In the genomic region with DNA sequence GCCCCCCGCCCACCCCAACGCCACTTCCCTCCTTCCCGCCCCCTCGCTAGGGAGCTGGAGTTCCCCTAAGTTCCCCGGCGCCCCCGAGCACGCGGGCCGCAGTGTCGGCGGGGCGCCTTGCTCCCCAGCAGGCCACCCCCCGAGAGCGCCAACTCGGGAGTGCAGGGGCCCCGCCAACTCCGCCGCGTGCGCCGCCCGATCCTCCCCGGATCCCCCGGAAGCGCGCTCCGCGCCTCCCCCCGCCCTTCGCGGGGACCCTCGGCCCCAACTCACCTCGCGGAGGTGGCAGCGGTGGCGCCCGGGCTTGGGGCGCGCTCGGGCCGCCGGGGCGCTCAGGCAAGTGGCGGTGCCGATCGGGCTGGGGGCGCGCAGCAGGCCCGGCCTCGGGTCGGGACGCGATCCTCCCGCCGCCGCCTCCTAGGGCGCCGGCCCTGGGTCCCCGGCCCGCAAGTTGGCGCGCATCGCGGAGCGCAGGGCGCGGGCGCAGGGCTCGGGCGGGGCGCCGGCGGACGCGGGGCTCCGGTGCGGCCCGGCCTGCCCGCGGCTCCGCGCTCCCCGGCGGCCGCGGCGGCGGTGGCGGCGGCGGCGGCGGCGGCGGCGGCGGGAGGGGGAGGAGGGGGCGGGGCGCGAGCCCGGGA, we compare ENCODE assay signal across 1 cellular context.
A peak's percentile ranks its signal among the peaks of the same experiment; 100 is the strongest.
TF ChIP-seq lines count a peak whose summit lies in the region.

Gene NCOR2 (minus strand): TSS at position 578 of the 638 bp plus-strand sequence. CDS start 72,361 bp downstream, outside the sequence.

TF ChIP-seq in K562, 482 proteins besides CTCF, POLR2A, EP300 and RAD21 (continued from another document and continues in another):
- TF ChIP-seq ZHX1 (conservative IDR thresholded peaks at IDR 0.05; ENCODE audit: low read length): no peak
- 0 out of 2 replicates have a peak, but pooled peaks have one; percentile 32 for TF ChIP-seq GATAD2B (IDR thresholded peaks at IDR 0.05; ENCODE audit: borderline replicate concordance)
- TF ChIP-seq ZNF282 (CRISPR knock-in tag; IDR thresholded peaks at IDR 0.05): no peak
- no peak for TF ChIP-seq CCNT2 (IDR thresholded peaks at IDR 0.05; ENCODE audit: borderline replicate concordance, extremely low read depth, insufficient read length, low read depth, low read length)
- no peak for TF ChIP-seq STAG1 (CRISPR knock-in tag; IDR thresholded peaks at IDR 0.05; ENCODE audit: borderline replicate concordance)
- TF ChIP-seq PCBP2 (IDR thresholded peaks at IDR 0.05; ENCODE audit: low read depth, low read length, poor library complexity, severe bottlenecking): no peak
- no peak for TF ChIP-seq TFE3 (CRISPR knock-in tag; IDR thresholded peaks at IDR 0.05)
- TF ChIP-seq C11orf30 (IDR thresholded peaks at IDR 0.05; ENCODE audit: low read depth): no peak
- no peak for TF ChIP-seq MCM2 (IDR thresholded peaks at IDR 0.05; ENCODE audit: low read depth)
- TF ChIP-seq, protein P1, sequence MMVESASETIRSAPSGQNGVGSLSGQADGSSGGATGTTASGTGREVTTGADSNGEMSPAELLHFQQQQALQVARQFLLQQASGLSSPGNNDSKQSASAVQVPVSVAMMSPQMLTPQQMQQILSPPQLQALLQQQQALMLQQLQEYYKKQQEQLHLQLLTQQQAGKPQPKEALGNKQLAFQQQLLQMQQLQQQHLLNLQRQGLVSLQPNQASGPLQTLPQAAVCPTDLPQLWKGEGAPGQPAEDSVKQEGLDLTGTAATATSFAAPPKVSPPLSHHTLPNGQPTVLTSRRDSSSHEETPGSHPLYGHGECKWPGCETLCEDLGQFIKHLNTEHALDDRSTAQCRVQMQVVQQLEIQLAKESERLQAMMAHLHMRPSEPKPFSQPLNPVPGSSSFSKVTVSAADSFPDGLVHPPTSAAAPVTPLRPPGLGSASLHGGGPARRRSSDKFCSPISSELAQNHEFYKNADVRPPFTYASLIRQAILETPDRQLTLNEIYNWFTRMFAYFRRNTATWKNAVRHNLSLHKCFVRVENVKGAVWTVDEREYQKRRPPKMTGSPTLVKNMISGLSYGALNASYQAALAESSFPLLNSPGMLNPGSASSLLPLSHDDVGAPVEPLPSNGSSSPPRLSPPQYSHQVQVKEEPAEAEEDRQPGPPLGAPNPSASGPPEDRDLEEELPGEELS (CRISPR knock-in tag; IDR thresholded peaks at IDR 0.05; ENCODE audit: borderline replicate concordance): no peak
- no peak for TF ChIP-seq COPS2 (conservative IDR thresholded peaks at IDR 0.05)
- TF ChIP-seq ZNF146 (CRISPR knock-in tag; IDR thresholded peaks at IDR 0.05; ENCODE audit: unreplicated experiment): no peak
- TF ChIP-seq CTBP1 (IDR thresholded peaks at IDR 0.05; ENCODE audit: borderline replicate concordance): no peak
- TF ChIP-seq ZC3H4 (CRISPR knock-in tag; IDR thresholded peaks at IDR 0.05; ENCODE audit: borderline replicate concordance): no peak
- TF ChIP-seq MTA2 (IDR thresholded peaks at IDR 0.05; ENCODE audit: low read depth): no peak
- no peak for TF ChIP-seq TBL1XR1 (IDR thresholded peaks at IDR 0.05; ENCODE audit: low read length in 2 of 2)
- TF ChIP-seq RHOXF2B (CRISPR knock-in tag; conservative IDR thresholded peaks at IDR 0.05): no peak
- TF ChIP-seq MLLT1 (IDR thresholded peaks at IDR 0.05): no peak
- TF ChIP-seq SMARCA4 (IDR thresholded peaks at IDR 0.05): no peak
- TF ChIP-seq ZZZ3 (IDR thresholded peaks at IDR 0.05): no peak
- TF ChIP-seq ZC3H11A (IDR thresholded peaks at IDR 0.05; ENCODE audit: low read depth, low read length): no peak
- no peak for TF ChIP-seq SAFB (IDR thresholded peaks at IDR 0.05; ENCODE audit: borderline replicate concordance, low read depth, low read length)
- TF ChIP-seq ZNF24 (IDR thresholded peaks at IDR 0.05): no peak
- TF ChIP-seq GTF2E2 (tag; IDR thresholded peaks at IDR 0.05): no peak
- TF ChIP-seq NFE2 (IDR thresholded peaks at IDR 0.05; ENCODE audit: low read depth): no peak
- TF ChIP-seq EZH2 (IDR thresholded peaks at IDR 0.05; ENCODE audit: borderline replicate concordance, low read depth, low read length): no peak
- TF ChIP-seq ETV5 (CRISPR knock-in tag; IDR thresholded peaks at IDR 0.05; ENCODE audit: low read depth): no peak
- TF ChIP-seq GTF2A2 (tag; IDR thresholded peaks at IDR 0.05): no peak
- TF ChIP-seq ZNF124 (CRISPR knock-in tag; IDR thresholded peaks at IDR 0.05): no peak
- TF ChIP-seq, protein P2, sequence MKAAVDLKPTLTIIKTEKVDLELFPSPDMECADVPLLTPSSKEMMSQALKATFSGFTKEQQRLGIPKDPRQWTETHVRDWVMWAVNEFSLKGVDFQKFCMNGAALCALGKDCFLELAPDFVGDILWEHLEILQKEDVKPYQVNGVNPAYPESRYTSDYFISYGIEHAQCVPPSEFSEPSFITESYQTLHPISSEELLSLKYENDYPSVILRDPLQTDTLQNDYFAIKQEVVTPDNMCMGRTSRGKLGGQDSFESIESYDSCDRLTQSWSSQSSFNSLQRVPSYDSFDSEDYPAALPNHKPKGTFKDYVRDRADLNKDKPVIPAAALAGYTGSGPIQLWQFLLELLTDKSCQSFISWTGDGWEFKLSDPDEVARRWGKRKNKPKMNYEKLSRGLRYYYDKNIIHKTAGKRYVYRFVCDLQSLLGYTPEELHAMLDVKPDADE (conservative IDR thresholded peaks at IDR 0.05; ENCODE audit: control insufficient read depth, low read depth, low read length): no peak
- TF ChIP-seq CHD4 (IDR thresholded peaks at IDR 0.05; ENCODE audit: insufficient read depth, insufficient replicate concordance, low read depth, low read length, poor library complexity, severe bottlenecking): no peak
- TF ChIP-seq ZNF3 (CRISPR knock-in tag; IDR thresholded peaks at IDR 0.05): no peak
- no peak for TF ChIP-seq MYBL2 (IDR thresholded peaks at IDR 0.05; ENCODE audit: low read depth)
- TF ChIP-seq MYBL2 (CRISPR knock-in tag; IDR thresholded peaks at IDR 0.05; ENCODE audit: borderline replicate concordance): no peak
- TF ChIP-seq HDAC8 (tag; IDR thresholded peaks at IDR 0.05): no peak
- no peak for TF ChIP-seq SRSF3 (IDR thresholded peaks at IDR 0.05; ENCODE audit: insufficient read depth, low read length)
- TF ChIP-seq, protein P3, sequence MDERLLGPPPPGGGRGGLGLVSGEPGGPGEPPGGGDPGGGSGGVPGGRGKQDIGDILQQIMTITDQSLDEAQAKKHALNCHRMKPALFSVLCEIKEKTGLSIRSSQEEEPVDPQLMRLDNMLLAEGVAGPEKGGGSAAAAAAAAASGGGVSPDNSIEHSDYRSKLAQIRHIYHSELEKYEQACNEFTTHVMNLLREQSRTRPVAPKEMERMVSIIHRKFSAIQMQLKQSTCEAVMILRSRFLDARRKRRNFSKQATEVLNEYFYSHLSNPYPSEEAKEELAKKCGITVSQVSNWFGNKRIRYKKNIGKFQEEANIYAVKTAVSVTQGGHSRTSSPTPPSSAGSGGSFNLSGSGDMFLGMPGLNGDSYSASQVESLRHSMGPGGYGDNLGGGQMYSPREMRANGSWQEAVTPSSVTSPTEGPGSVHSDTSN (CRISPR knock-in tag; IDR thresholded peaks at IDR 0.05; ENCODE audit: low read depth): no peak
- TF ChIP-seq, protein P3 (tag; conservative IDR thresholded peaks at IDR 0.05; ENCODE audit: low read depth): no peak
- TF ChIP-seq MAX (CRISPR knock-in tag; IDR thresholded peaks at IDR 0.05): peak; percentile 12; the same call in 1 of the 2 replicates
- TF ChIP-seq, protein P4, sequence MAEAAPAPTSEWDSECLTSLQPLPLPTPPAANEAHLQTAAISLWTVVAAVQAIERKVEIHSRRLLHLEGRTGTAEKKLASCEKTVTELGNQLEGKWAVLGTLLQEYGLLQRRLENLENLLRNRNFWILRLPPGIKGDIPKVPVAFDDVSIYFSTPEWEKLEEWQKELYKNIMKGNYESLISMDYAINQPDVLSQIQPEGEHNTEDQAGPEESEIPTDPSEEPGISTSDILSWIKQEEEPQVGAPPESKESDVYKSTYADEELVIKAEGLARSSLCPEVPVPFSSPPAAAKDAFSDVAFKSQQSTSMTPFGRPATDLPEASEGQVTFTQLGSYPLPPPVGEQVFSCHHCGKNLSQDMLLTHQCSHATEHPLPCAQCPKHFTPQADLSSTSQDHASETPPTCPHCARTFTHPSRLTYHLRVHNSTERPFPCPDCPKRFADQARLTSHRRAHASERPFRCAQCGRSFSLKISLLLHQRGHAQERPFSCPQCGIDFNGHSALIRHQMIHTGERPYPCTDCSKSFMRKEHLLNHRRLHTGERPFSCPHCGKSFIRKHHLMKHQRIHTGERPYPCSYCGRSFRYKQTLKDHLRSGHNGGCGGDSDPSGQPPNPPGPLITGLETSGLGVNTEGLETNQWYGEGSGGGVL (CRISPR knock-in tag; IDR thresholded peaks at IDR 0.05): no peak
- no peak for TF ChIP-seq ATF4 (CRISPR knock-in tag; IDR thresholded peaks at IDR 0.05)
- TF ChIP-seq, protein P5, sequence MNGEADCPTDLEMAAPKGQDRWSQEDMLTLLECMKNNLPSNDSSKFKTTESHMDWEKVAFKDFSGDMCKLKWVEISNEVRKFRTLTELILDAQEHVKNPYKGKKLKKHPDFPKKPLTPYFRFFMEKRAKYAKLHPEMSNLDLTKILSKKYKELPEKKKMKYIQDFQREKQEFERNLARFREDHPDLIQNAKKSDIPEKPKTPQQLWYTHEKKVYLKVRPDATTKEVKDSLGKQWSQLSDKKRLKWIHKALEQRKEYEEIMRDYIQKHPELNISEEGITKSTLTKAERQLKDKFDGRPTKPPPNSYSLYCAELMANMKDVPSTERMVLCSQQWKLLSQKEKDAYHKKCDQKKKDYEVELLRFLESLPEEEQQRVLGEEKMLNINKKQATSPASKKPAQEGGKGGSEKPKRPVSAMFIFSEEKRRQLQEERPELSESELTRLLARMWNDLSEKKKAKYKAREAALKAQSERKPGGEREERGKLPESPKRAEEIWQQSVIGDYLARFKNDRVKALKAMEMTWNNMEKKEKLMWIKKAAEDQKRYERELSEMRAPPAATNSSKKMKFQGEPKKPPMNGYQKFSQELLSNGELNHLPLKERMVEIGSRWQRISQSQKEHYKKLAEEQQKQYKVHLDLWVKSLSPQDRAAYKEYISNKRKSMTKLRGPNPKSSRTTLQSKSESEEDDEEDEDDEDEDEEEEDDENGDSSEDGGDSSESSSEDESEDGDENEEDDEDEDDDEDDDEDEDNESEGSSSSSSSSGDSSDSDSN (IDR thresholded peaks at IDR 0.05; ENCODE audit: borderline replicate concordance in 1 of 2, low read depth in 2 of 2, low read length in 2 of 2): peak; percentile 38 to 84; a peak in 1 of 4 replicates
